1 cellular context compared by ENCODE assay signal in genomic region chr1:206048582-206048981, GRCh38.
TF ChIP-seq lines count a peak whose summit lies in the region.

No MANE protein-coding gene starts in this region.

TF ChIP-seq in SK-N-SH treated with all-trans-retinoic acid at 6 μM for 48 hours, 23 proteins besides CTCF, POLR2A, EP300 and RAD21 (continued from another document):
- TF ChIP-seq, protein P1, sequence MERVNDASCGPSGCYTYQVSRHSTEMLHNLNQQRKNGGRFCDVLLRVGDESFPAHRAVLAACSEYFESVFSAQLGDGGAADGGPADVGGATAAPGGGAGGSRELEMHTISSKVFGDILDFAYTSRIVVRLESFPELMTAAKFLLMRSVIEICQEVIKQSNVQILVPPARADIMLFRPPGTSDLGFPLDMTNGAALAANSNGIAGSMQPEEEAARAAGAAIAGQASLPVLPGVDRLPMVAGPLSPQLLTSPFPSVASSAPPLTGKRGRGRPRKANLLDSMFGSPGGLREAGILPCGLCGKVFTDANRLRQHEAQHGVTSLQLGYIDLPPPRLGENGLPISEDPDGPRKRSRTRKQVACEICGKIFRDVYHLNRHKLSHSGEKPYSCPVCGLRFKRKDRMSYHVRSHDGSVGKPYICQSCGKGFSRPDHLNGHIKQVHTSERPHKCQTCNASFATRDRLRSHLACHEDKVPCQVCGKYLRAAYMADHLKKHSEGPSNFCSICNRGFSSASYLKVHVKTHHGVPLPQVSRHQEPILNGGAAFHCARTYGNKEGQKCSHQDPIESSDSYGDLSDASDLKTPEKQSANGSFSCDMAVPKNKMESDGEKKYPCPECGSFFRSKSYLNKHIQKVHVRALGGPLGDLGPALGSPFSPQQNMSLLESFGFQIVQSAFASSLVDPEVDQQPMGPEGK (CRISPR knock-in tag; IDR thresholded peaks at IDR 0.05; ENCODE audit: borderline replicate concordance): no peak
